Comparison of ENCODE assay signal across 10 cellular contexts in genomic region chr5:134252671-134253070, GRCh38. TPM values are rescaled to one million over a fixed set of nuclear protein-coding genes. Genes with fewer than 3 reads are reported as not detected.
DNase-seq lines count a peak whose midpoint lies in the region; ATAC-seq and TF ChIP-seq lines count a peak whose summit lies in the region.
"Had no signal": no experiment of that assay in that cellular context is flagged by ENCODE, and none has a peak within 500 bp of the region (broad histone marks: within the 10 kb centered on the region; RNA-seq: fewer than 3 reads in every experiment).

No MANE protein-coding gene starts in this region.

- no peak overlapping the region for H2AFZ ChIP-seq in hepatocyte

- peak; percentile 82 for DNase-seq in A172 (ENCODE audit: low spot score)
- DNase-seq in HS-5 (ENCODE audit: low read depth), result peak; percentile 69
- DNase-seq in body of pancreas, result peak in 1 of 4 donors; percentile 12
- DNase-seq in hepatocyte (ENCODE audit: low spot score), result peak; percentile 53
- no peak for DNase-seq in SHP77 treated with DMSO at 0.1 percent for 48 hours (lab: John Stamatoyannopoulos, UW)
- DNase-seq in activated T-helper 2 cell treated with anti-CD3 and anti-CD28 coated beads, Interferon-gamma antibody, Interleukin-2, Interleukin-4, amounts not matched to agents 10 μg/mL and 5 μg/mL and 100 μg/mL, durations not matched to agents 14 hours and 24 hours and 36 hours (ENCODE audit: low spot score), result no peak
- DNase-seq in NCI-H748 treated with DMSO at 0.1 percent for 48 hours (lab: John Stamatoyannopoulos, UW), result no peak
- DNase-seq in stimulated activated CD4-positive, alpha-beta T cell treated with anti-CD3 and anti-CD28 coated beads, Interleukin-4, amount 100 ng/mL, for 24 hours, result no peak
- DNase-seq: AML-193; stimulated activated CD4-positive, alpha-beta T cell treated with anti-CD3 and anti-CD28 coated beads, Interleukin-1b, Interleukin-23, amount 100 ng/mL, for 48 hours had no signal

- H3K4me1 ChIP-seq in body of pancreas, result no peaks in the 10 kb centered on the region
- H3K4me1 ChIP-seq in hepatocyte (ENCODE audit: insufficient read depth), result no peaks in the 10 kb centered on the region

- H3K9me3 ChIP-seq in body of pancreas (no peaks in the 10 kb centered on the region), hepatocyte (ENCODE audit: low read depth) (no peaks in the 10 kb centered on the region)

- TF ChIP-seq CTCF in body of pancreas (IDR thresholded peaks at IDR 0.05) (no peak), hepatocyte (IDR thresholded peaks at IDR 0.05; ENCODE audit: poor library complexity) (no peak)

- no peaks in the 10 kb centered on the region for H3K9me3 Mint-ChIP-seq in activated T-helper 2 cell treated with anti-CD3 and anti-CD28 coated beads, Interferon-gamma antibody, Interleukin-2, Interleukin-4, amounts not matched to agents 10 μg/mL and 5 μg/mL and 100 μg/mL, durations not matched to agents 14 hours and 24 hours and 36 hours

- H3K27ac Mint-ChIP-seq in activated T-helper 2 cell treated with anti-CD3 and anti-CD28 coated beads, Interferon-gamma antibody, Interleukin-2, Interleukin-4, amounts not matched to agents 10 μg/mL and 5 μg/mL and 100 μg/mL, durations not matched to agents 14 hours and 24 hours and 36 hours, result no peak overlapping the region

- H3K36me3 ChIP-seq in body of pancreas (replicated peaks in 1 of 2; ENCODE audit: insufficient read depth in 1 of 2, low read depth in 2 of 2), result no peaks in the 10 kb centered on the region
- no peaks in the 10 kb centered on the region for H3K36me3 ChIP-seq in hepatocyte (replicated peaks; ENCODE audit: insufficient read depth, low read depth)

- H3K27me3 Mint-ChIP-seq in activated T-helper 2 cell treated with anti-CD3 and anti-CD28 coated beads, Interferon-gamma antibody, Interleukin-2, Interleukin-4, amounts not matched to agents 10 μg/mL and 5 μg/mL and 100 μg/mL, durations not matched to agents 14 hours and 24 hours and 36 hours (ENCODE audit: low read depth), result peaks cover 9% of the 10 kb centered on the region

- no peaks in the 10 kb centered on the region for H3K79me2 ChIP-seq in hepatocyte

- WGBS in body of pancreas, 2 donors, result 53 to 65% methylated on average over 5 of the region's 5 CpGs
- WGBS in hepatocyte (ENCODE audit: low lambda C conversion rate, missing lambda C conversion rate), result 71% methylated on average over 5 of the region's 5 CpGs

- no peaks in the 10 kb centered on the region for H3K9me2 ChIP-seq in hepatocyte (replicated peaks; ENCODE audit: insufficient read depth)

- no peaks in the 10 kb centered on the region for H4K20me1 ChIP-seq in hepatocyte (ENCODE audit: insufficient read depth, poor library complexity, severe bottlenecking)

- no peak for TF ChIP-seq POLR2A in body of pancreas (IDR thresholded peaks at IDR 0.05)

- H3K4me1 Mint-ChIP-seq in activated T-helper 2 cell treated with anti-CD3 and anti-CD28 coated beads, Interferon-gamma antibody, Interleukin-2, Interleukin-4, amounts not matched to agents 10 μg/mL and 5 μg/mL and 100 μg/mL, durations not matched to agents 14 hours and 24 hours and 36 hours (ENCODE audit: low read depth), result no peaks in the 10 kb centered on the region

- peak; percentile 38 for ATAC-seq in body of pancreas

- H3K4me3 ChIP-seq in body of pancreas (no peak overlapping the region), hepatocyte (no peak overlapping the region)

- no peak overlapping the region for H3K4me3 Mint-ChIP-seq in activated T-helper 2 cell treated with anti-CD3 and anti-CD28 coated beads, Interferon-gamma antibody, Interleukin-2, Interleukin-4, amounts not matched to agents 10 μg/mL and 5 μg/mL and 100 μg/mL, durations not matched to agents 14 hours and 24 hours and 36 hours (ENCODE audit: low read depth)

- no peak overlapping the region for H3K27ac ChIP-seq in body of pancreas
- peak overlapping the region; percentile 38 for H3K27ac ChIP-seq in hepatocyte

- intact Hi-C loops in body of pancreas (cut with DNase I), result no loop called here
- intact Hi-C loops in activated T-helper 2 cell treated with anti-CD3 and anti-CD28 coated beads, Interferon-gamma antibody, Interleukin-2, Interleukin-4, amounts not matched to agents 10 μg/mL and 5 μg/mL and 100 μg/mL, durations not matched to agents 14 hours and 24 hours and 36 hours (cut with micrococcal nuclease), result no loop called here

- no peak overlapping the region for H3K4me2 ChIP-seq in hepatocyte

- no peaks in the 10 kb centered on the region for H3K36me3 Mint-ChIP-seq in activated T-helper 2 cell treated with anti-CD3 and anti-CD28 coated beads, Interferon-gamma antibody, Interleukin-2, Interleukin-4, amounts not matched to agents 10 μg/mL and 5 μg/mL and 100 μg/mL, durations not matched to agents 14 hours and 24 hours and 36 hours (ENCODE audit: low read depth)

- H3K27me3 ChIP-seq in body of pancreas (no peaks in the 10 kb centered on the region), hepatocyte (peaks cover 2% of the 10 kb centered on the region)

RNA-seq across cellular contexts. Expression of gene PPP2CA, which starts 26.8 kb away (rescaled TPM):
- 306 and 365 TPM in 2 replicates for total RNA-seq in A172 (2014; rRNA removed; shearing (Covaris generic))
- total RNA-seq in body of pancreas, result 100 to 1,000 TPM in 1 of 2 donors, 10 to 100 TPM in 1; 45.9 to 194 TPM
- total RNA-seq in hepatocyte, result 186 and 195 TPM in 2 replicates
- polyA plus RNA-seq in hepatocyte, result 232 and 249 TPM in 2 replicates
- 171 and 179 TPM in 2 replicates for total RNA-seq in activated T-helper 2 cell treated with anti-CD3 and anti-CD28 coated beads, Interferon-gamma antibody, Interleukin-2, Interleukin-4, amounts not matched to agents 10 μg/mL and 5 μg/mL and 100 μg/mL, durations not matched to agents 14 hours and 24 hours and 36 hours

Comparison
In these comparisons a context has a peak if more than half of its experiments do, and no peak if none do; other contexts are left out.
1. DNase-seq: peak in A172 (single experiment), HS-5 (single experiment) and hepatocyte (single experiment); none in SHP77 treated with DMSO at 0.1 percent for 48 hours (single experiment), activated T-helper 2 cell treated with anti-CD3 and anti-CD28 coated beads, Interferon-gamma antibody, Interleukin-2, Interleukin-4, amounts not matched to agents 10 μg/mL and 5 μg/mL and 100 μg/mL, durations not matched to agents 14 hours and 24 hours and 36 hours (single experiment), NCI-H748 treated with DMSO at 0.1 percent for 48 hours (single experiment) and stimulated activated CD4-positive, alpha-beta T cell treated with anti-CD3 and anti-CD28 coated beads, Interleukin-4, amount 100 ng/mL, for 24 hours (single experiment).